Comparison of ENCODE assay signal across 13 cellular contexts in the genomic region with DNA sequence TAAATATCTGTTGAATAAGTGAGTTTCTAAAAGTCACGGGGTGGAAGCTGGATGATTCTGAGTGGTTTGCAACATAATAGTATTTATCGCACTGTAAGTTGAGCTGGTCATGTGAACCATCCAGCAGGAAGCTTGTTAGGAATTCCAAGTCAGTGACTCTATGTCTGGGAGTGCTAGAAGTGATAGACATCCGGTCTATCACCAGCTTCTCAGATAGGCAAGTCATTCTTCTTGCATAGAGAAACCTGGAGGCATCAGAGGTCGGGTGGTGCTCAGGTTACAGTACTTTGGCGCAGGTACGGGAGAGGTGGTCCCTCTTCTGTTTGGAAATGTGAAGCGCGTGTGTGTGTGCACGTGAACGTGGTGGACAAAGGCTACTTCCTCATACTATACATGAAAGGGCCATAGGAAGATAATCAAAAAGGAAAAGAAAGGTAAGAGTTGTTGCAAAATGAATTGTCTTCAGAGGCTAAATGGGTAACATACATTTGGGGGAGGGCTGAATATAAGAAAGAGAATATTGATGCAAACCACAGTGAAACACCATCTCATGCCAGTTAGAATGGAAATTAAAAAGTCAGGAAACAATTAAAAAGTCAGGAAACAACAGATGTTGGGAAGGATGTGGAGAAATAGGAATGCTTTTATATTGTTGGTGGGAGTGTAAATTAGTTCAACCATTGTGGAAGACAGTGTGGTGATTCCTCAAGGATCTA.
DNase-seq lines count a peak whose midpoint lies in the region; ATAC-seq, FAIRE-seq and TF ChIP-seq lines count a peak whose summit lies in the region.
"Had no signal": no experiment of that assay in that cellular context is flagged by ENCODE, and none has a peak within 500 bp of the region (broad histone marks: within the 10 kb centered on the region; RNA-seq: fewer than 3 reads in every experiment).

No MANE protein-coding gene starts in this region.

- peak; percentile 21 for DNase-seq in A673 (ENCODE audit: low spot score)
- DNase-seq in HT1080 (ENCODE audit: low read depth): peak; percentile 93
- DNase-seq in astrocyte of the hippocampus (ENCODE audit: low read depth, low spot score): peak; percentile 78
- peak; percentile 26 for DNase-seq in keratinocyte (ENCODE audit: low read depth, low spot score)
- DNase-seq in NCI-H526 (lab: John Stamatoyannopoulos, UW): no peak
- DNase-seq: caudate nucleus, DMS79 treated with DMSO at 0.1 percent for 48 hours, NCI-H2107 had no signal

- no peak overlapping the region for H3K4me3 ChIP-seq in A673 (ENCODE audit: low read depth, low read length, poor library complexity, severe bottlenecking)
- H3K4me3 ChIP-seq in keratinocyte (ENCODE audit: control insufficient read depth in 2 of 3, extremely low read depth in 1 of 3, insufficient read depth in 2 of 3, low read depth in 1 of 3, low read length in 3 of 3): no peak overlapping the region

- H3K9me1 ChIP-seq in keratinocyte (ENCODE audit: control insufficient read depth, extremely low read depth, insufficient read depth, low read length): no peaks in the 10 kb centered on the region

- TF ChIP-seq POLR2A in GM18505 (IDR thresholded peaks at IDR 0.05; ENCODE audit: borderline replicate concordance, extremely low read depth, insufficient read depth, insufficient read length): no peak

- no peak overlapping the region for H2AFZ ChIP-seq in keratinocyte (ENCODE audit: control insufficient read depth, low read length)

- H3K9ac ChIP-seq in keratinocyte (ENCODE audit: control insufficient read depth, extremely low read depth, insufficient read depth, low read length): no peak overlapping the region

- no TSS peak for BruUV-seq in A673 (replicated peaks; lab: Mats Ljungman, UMichigan)

- dilution Hi-C loops in keratinocyte (cut with MboI; ENCODE audit: extremely low pct_ligation_motif_present, low sequenced_read_pairs): no loop called here

- H3K79me2 ChIP-seq in keratinocyte (ENCODE audit: control insufficient read depth, insufficient read depth, low read length): no peaks in the 10 kb centered on the region

- H3K27ac ChIP-seq in A673 (ENCODE audit: low read depth, low read length, poor library complexity, severe bottlenecking) (no peak overlapping the region), keratinocyte (ENCODE audit: control insufficient read depth, insufficient read depth, low read length) (peak overlapping the region; percentile 52)

- H3K9me3 ChIP-seq in A673 (ENCODE audit: low read depth, low read length, poor library complexity, severe bottlenecking) (no peaks in the 10 kb centered on the region), keratinocyte (ENCODE audit: control insufficient read depth, low read depth, low read length) (no peaks in the 10 kb centered on the region)

- H3K36me3 ChIP-seq in A673 (ENCODE audit: insufficient read depth, low read length, poor library complexity, severe bottlenecking): no peaks in the 10 kb centered on the region
- no peaks in the 10 kb centered on the region for H3K36me3 ChIP-seq in keratinocyte (ENCODE audit: control insufficient read depth in 2 of 2, extremely low read depth in 1 of 2, insufficient read depth in 2 of 2, low read length in 2 of 2)

- H3K27me3 ChIP-seq in A673 (replicated peaks; ENCODE audit: insufficient read depth, low read depth, low read length, poor library complexity) (no peaks in the 10 kb centered on the region), keratinocyte (ENCODE audit: control insufficient read depth, extremely low read depth, insufficient read depth, low read length) (no peaks in the 10 kb centered on the region)

- H3K4me2 ChIP-seq in keratinocyte (ENCODE audit: control insufficient read depth, extremely low read depth, insufficient read depth, low read depth, low read length): no peak overlapping the region

- ATAC-seq in HG02610 (IDR thresholded peaks at IDR 0.05; ENCODE audit: unreplicated experiment) (no peak), GM18505 (IDR thresholded peaks at IDR 0.05; ENCODE audit: unreplicated experiment) (no peak), HG03521 (IDR thresholded peaks at IDR 0.05; ENCODE audit: unreplicated experiment) (no peak)
- ATAC-seq: Right ventricle myocardium inferior, WTC11 had no signal

- H3K4me1 ChIP-seq in A673 (ENCODE audit: insufficient read depth, low read length, poor library complexity, severe bottlenecking): peaks cover 19% of the 10 kb centered on the region
- peaks cover 6% of the 10 kb centered on the region for H3K4me1 ChIP-seq in keratinocyte (ENCODE audit: control insufficient read depth, extremely low read depth, insufficient read depth, low read length)

- no peaks in the 10 kb centered on the region for H4K20me1 ChIP-seq in keratinocyte (ENCODE audit: control insufficient read depth, extremely low read depth, insufficient read depth, low read length)

- POLR2A ChIA-PET in A673 (lab: Charles Lee; ENCODE audit: low non-redundant PET): no interaction called here

- TF ChIP-seq CTCF in A673 (conservative IDR thresholded peaks at IDR 0.05; ENCODE audit: low read depth, low read length): no peak
- TF ChIP-seq CTCF in keratinocyte (optimal IDR thresholded peaks at IDR 0.05 in 1 of 3, IDR thresholded peaks at IDR 0.05 in 1 of 3, conservative IDR thresholded peaks at IDR 0.05 in 1 of 3; ENCODE audit: extremely low read depth in 1 of 3, insufficient read depth in 2 of 3, low read length in 3 of 3): peak in 1 of 3 experiments; percentile 6

- FAIRE-seq in keratinocyte (lab: Jason Lieb, UNC): no peak

- intact Hi-C loops in A673 (cut with micrococcal nuclease; ENCODE audit: unreplicated experiment): no loop called here

- CTCF ChIA-PET in A673 (lab: Charles Lee): no interaction called here

Comparison
In these comparisons a context has a peak if more than half of its experiments do, and no peak if none do; other contexts are left out.
1. DNase-seq: peak in A673 (single experiment), HT1080 (single experiment), astrocyte of the hippocampus (single experiment) and keratinocyte (single experiment); none in NCI-H526 (0 of 2).